ENCODE assay signal across 34 cellular contexts in the genomic region with DNA sequence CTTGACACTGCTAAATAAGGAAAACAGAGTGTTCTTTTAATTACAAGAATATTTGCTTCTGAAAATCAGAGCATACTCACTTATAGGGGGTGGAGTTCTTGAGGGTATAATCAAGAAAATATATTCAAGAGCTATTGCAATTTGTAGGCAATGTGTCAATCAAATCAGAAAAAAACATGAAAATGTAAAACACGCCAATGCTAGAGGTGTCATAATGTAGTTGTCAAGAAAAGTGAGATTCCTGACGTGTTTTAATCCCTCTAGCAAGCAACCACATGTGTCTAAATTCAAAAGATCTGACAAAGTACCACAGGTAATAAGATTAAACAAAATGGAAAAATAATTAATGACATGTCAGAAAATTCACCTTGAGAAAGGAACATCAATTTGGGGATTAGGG.
"Had no signal": no experiment of that assay in that cellular context is flagged by ENCODE, and none has a peak within 500 bp of the region (broad histone marks: within the 10 kb centered on the region; RNA-seq: fewer than 3 reads in every experiment).

No MANE protein-coding gene starts in this region.

- H3K36me3 ChIP-seq: MG63 had no signal

- H3K27me3 ChIP-seq: MG63 had no signal

- H3K9me3 ChIP-seq: MG63 had no signal

- H3K4me3 ChIP-seq: MG63 had no signal

- DNase-seq: Karpas-422, Kasumi-1, KG1, MG63, MM.1S, MV-4-11, NCI-H1048, NCI-H1092, NCI-H1092 treated with DMSO at 0.1 percent for 48 hours, NCI-H1105, NCI-H1105 treated with DMSO at 0.1 percent for 48 hours, NCI-H1417, NCI-H1417 treated with DMSO at 0.1 percent for 48 hours, NCI-H1436, NCI-H1436 treated with DMSO at 0.1 percent for 48 hours, NCI-H146, NCI-H1694, NCI-H1694 treated with DMSO at 0.1 percent for 48 hours, NCI-H187, NCI-H187 treated with DMSO at 0.1 percent for 48 hours, NCI-H1930, NCI-H2029, NCI-H2029 treated with DMSO at 0.1 percent for 48 hours, NCI-H2081, NCI-H2081 treated with DMSO at 0.1 percent for 48 hours, NCI-H2107, NCI-H2171, NCI-H2171 treated with DMSO at 0.1 percent for 48 hours, NCI-H2227 treated with DMSO at 0.1 percent for 48 hours, NCI-H226, NCI-H345, NCI-H446, NCI-H446 treated with DMSO at 0.1 percent for 48 hours had no signal

- H3K9ac ChIP-seq: KMS-11 had no signal

- H3K4me2 ChIP-seq: KMS-11 had no signal

- H3K27ac ChIP-seq: KMS-11 had no signal
